20 cellular contexts compared by ENCODE assay signal in genomic region chr17:21249086-21249795, GRCh38.
"Had no signal": no experiment of that assay in that cellular context is flagged by ENCODE, and none has a peak within 500 bp of the region (broad histone marks: within the 10 kb centered on the region; RNA-seq: fewer than 3 reads in every experiment).

No MANE protein-coding gene starts in this region.

- H3K9me3 ChIP-seq: suprapubic skin, tibial nerve had no signal

- H3K4me1 Mint-ChIP-seq: nephron had no signal

- H3K27me3 ChIP-seq: hepatocyte, suprapubic skin, tibial nerve had no signal

- H3K27me3 Mint-ChIP-seq: activated CD4-positive, alpha-beta memory T cell treated with anti-CD3 and anti-CD28 coated beads for 36 hours; activated naive CD8-positive, alpha-beta T cell treated with anti-CD3 and anti-CD28 coated beads, Interleukin-2, amount 50 U/mL, for 24 hours; dendritic cell treated with granulocyte-macrophage colony-stimulating factor and Interleukin-4, amounts not matched to agents 40 ng/mL and 50 ng/mL, for 4 days; stimulated activated naive CD8-positive, alpha-beta T cell treated with anti-CD3 and anti-CD28 coated beads, Interleukin-15, amount 100 ng/mL, for 72 hours had no signal

- H3K4me3 Mint-ChIP-seq: activated CD4-positive, alpha-beta memory T cell treated with anti-CD3 and anti-CD28 coated beads for 36 hours; activated naive CD8-positive, alpha-beta T cell treated with anti-CD3 and anti-CD28 coated beads, Interleukin-2, amount 50 U/mL, for 24 hours; dendritic cell treated with granulocyte-macrophage colony-stimulating factor and Interleukin-4, amounts not matched to agents 40 ng/mL and 50 ng/mL, for 4 days; stimulated activated naive CD8-positive, alpha-beta T cell treated with anti-CD3 and anti-CD28 coated beads, Interleukin-15, amount 100 ng/mL, for 72 hours; T-helper 1 cell treated with Interleukin-12 subunit alpha and Interleukin-12 subunit beta and Interleukin-4 antibody, amounts not matched to agents 30 μg/mL and 1 μg/mL, for 36 hours had no signal

- H3K4me3 ChIP-seq: hepatocyte, suprapubic skin, tibial nerve had no signal

- DNase-seq: activated CD4-positive, alpha-beta memory T cell treated with anti-CD3 and anti-CD28 coated beads for 36 hours; activated CD4-positive, alpha-beta T cell treated with anti-CD3 and anti-CD28 coated beads for 4 hours; activated CD4-positive, CD25-positive, alpha-beta regulatory T cell; activated gamma-delta T cell; activated naive CD4-positive, alpha-beta T cell treated with anti-CD3 and anti-CD28 coated beads, Interleukin-2, amount 50 U/mL, for 16 hours; activated naive CD8-positive, alpha-beta T cell treated with anti-CD3 and anti-CD28 coated beads, Interleukin-2, amount 50 U/mL, for 24 hours; activated T-cell treated with anti-CD3 and anti-CD28 coated beads for 4 hours; effector CD4-positive, alpha-beta T cell; erythroblast; mesenchymal stem cell; occipital lobe; retina; stimulated activated CD4-positive, alpha-beta T cell treated with anti-CD3 and anti-CD28 coated beads, Interleukin-4, amount 100 ng/mL, for 4 hours; stimulated activated naive CD8-positive, alpha-beta T cell treated with anti-CD3 and anti-CD28 coated beads, Interleukin-15, amount 100 ng/mL, for 72 hours had no signal

- H3K27ac ChIP-seq: hepatocyte, suprapubic skin, tibial nerve had no signal

- H3K27ac Mint-ChIP-seq: activated CD4-positive, alpha-beta memory T cell treated with anti-CD3 and anti-CD28 coated beads for 36 hours; activated naive CD8-positive, alpha-beta T cell treated with anti-CD3 and anti-CD28 coated beads, Interleukin-2, amount 50 U/mL, for 24 hours; dendritic cell treated with granulocyte-macrophage colony-stimulating factor and Interleukin-4, amounts not matched to agents 40 ng/mL and 50 ng/mL, for 4 days; T-helper 1 cell treated with Interleukin-12 subunit alpha and Interleukin-12 subunit beta and Interleukin-4 antibody, amounts not matched to agents 30 μg/mL and 1 μg/mL, for 36 hours had no signal

- H3K9me3 Mint-ChIP-seq: activated CD4-positive, alpha-beta memory T cell treated with anti-CD3 and anti-CD28 coated beads for 36 hours; activated naive CD8-positive, alpha-beta T cell treated with anti-CD3 and anti-CD28 coated beads, Interleukin-2, amount 50 U/mL, for 24 hours; dendritic cell treated with granulocyte-macrophage colony-stimulating factor and Interleukin-4, amounts not matched to agents 40 ng/mL and 50 ng/mL, for 4 days; nephron; stimulated activated naive CD8-positive, alpha-beta T cell treated with anti-CD3 and anti-CD28 coated beads, Interleukin-15, amount 100 ng/mL, for 72 hours; T-helper 1 cell treated with Interleukin-12 subunit alpha and Interleukin-12 subunit beta and Interleukin-4 antibody, amounts not matched to agents 30 μg/mL and 1 μg/mL, for 36 hours had no signal

- ATAC-seq: activated naive CD8-positive, alpha-beta T cell treated with anti-CD3 and anti-CD28 coated beads, Interleukin-2, amount 50 U/mL, for 24 hours; stimulated activated naive CD8-positive, alpha-beta T cell treated with anti-CD3 and anti-CD28 coated beads, Interleukin-15, amount 100 ng/mL, for 72 hours had no signal

- H3K36me3 ChIP-seq: suprapubic skin had no signal

- H3K36me3 Mint-ChIP-seq: activated CD4-positive, alpha-beta memory T cell treated with anti-CD3 and anti-CD28 coated beads for 36 hours had no signal
